Comparison of ENCODE assay signal across 14 cellular contexts in genomic region chr18:4510709-4511108, GRCh38. TPM values are rescaled to one million over a fixed set of nuclear protein-coding genes. Genes with fewer than 3 reads are reported as not detected.
DNase-seq lines count a peak whose midpoint lies in the region; ATAC-seq and TF ChIP-seq lines count a peak whose summit lies in the region.
"Had no signal": no experiment of that assay in that cellular context is flagged by ENCODE, and none has a peak within 500 bp of the region (broad histone marks: within the 10 kb centered on the region; RNA-seq: fewer than 3 reads in every experiment).

No MANE protein-coding gene starts in this region.

- TF ChIP-seq EP300 in upper lobe of left lung (IDR thresholded peaks at IDR 0.05), result no peak

- no peak for TF ChIP-seq POLR2A in upper lobe of left lung (IDR thresholded peaks at IDR 0.05)

- no peak overlapping the region for H3K27ac ChIP-seq in hepatocyte
- no peak overlapping the region for H3K27ac ChIP-seq in upper lobe of left lung
- H3K27ac ChIP-seq: RWPE1, VCaP had no signal

- intact Hi-C loops in activated CD4-positive, alpha-beta T cell treated with anti-CD3 and anti-CD28 coated beads for 36 hours (cut with DNase I, micrococcal nuclease), result no loop called here
- intact Hi-C loops in left colon (cut with DNase I, micrococcal nuclease), result no loop called here

- CTCF ChIA-PET in activated CD8-positive, alpha-beta memory T cell treated with anti-CD3 and anti-CD28 coated beads, Interleukin-2, amount 10 ng/mL, durations not matched to agents 7 days and 5 days (lab: Charles Lee), result no interaction called here
- CTCF ChIA-PET in activated CD4-positive, alpha-beta T cell treated with anti-CD3 and anti-CD28 coated beads for 36 hours (lab: Charles Lee), result no interaction called here

- POLR2A ChIA-PET in activated CD4-positive, alpha-beta T cell treated with anti-CD3 and anti-CD28 coated beads for 36 hours (lab: Charles Lee), result no interaction called here

- no peaks in the 10 kb centered on the region for H3K4me1 ChIP-seq in hepatocyte (ENCODE audit: insufficient read depth)
- H3K4me1 ChIP-seq in upper lobe of left lung, result no peaks in the 10 kb centered on the region

- H3K4me1 Mint-ChIP-seq in activated CD8-positive, alpha-beta memory T cell treated with anti-CD3 and anti-CD28 coated beads, Interleukin-2, amount 10 ng/mL, durations not matched to agents 7 days and 5 days, result no peaks in the 10 kb centered on the region
- no peaks in the 10 kb centered on the region for H3K4me1 Mint-ChIP-seq in central memory CD8-positive, alpha-beta T cell
- no peaks in the 10 kb centered on the region for H3K4me1 Mint-ChIP-seq in activated CD4-positive, alpha-beta T cell treated with anti-CD3 and anti-CD28 coated beads for 36 hours

- H3K9me2 ChIP-seq in hepatocyte (replicated peaks; ENCODE audit: insufficient read depth), result no peaks in the 10 kb centered on the region

- H3K36me3 ChIP-seq in hepatocyte (replicated peaks; ENCODE audit: insufficient read depth, low read depth), result no peaks in the 10 kb centered on the region
- no peaks in the 10 kb centered on the region for H3K36me3 ChIP-seq in upper lobe of left lung

- no peak overlapping the region for H3K4me2 ChIP-seq in hepatocyte

- TF ChIP-seq CTCF in hepatocyte (IDR thresholded peaks at IDR 0.05; ENCODE audit: poor library complexity) (no peak), upper lobe of left lung (IDR thresholded peaks at IDR 0.05) (no peak)

- H3K9me3 ChIP-seq in hepatocyte (ENCODE audit: low read depth) (no peaks in the 10 kb centered on the region), upper lobe of left lung (peaks cover 0 to 3% (median 0%) of the 10 kb centered on the region in 4 donors)

- peak overlapping the region; percentile 79 for H3K27ac Mint-ChIP-seq in activated CD8-positive, alpha-beta memory T cell treated with anti-CD3 and anti-CD28 coated beads, Interleukin-2, amount 10 ng/mL, durations not matched to agents 7 days and 5 days
- H3K27ac Mint-ChIP-seq in central memory CD8-positive, alpha-beta T cell (ENCODE audit: low read depth), result no peak overlapping the region
- H3K27ac Mint-ChIP-seq in activated CD4-positive, alpha-beta T cell treated with anti-CD3 and anti-CD28 coated beads for 36 hours, result no peak overlapping the region
- H3K27ac Mint-ChIP-seq: activated T-helper 1 cell treated with anti-CD3 and anti-CD28 coated beads, Interleukin-12 subunit alpha, Interleukin-12 subunit beta, Interleukin-2, Interleukin-4 antibody, amounts not matched to agents 30 ng/mL and 10 ng/mL and 1 ng/mL, durations not matched to agents 14 hours and 24 hours and 36 hours had no signal

- no peaks in the 10 kb centered on the region for H3K27me3 Mint-ChIP-seq in activated CD8-positive, alpha-beta memory T cell treated with anti-CD3 and anti-CD28 coated beads, Interleukin-2, amount 10 ng/mL, durations not matched to agents 7 days and 5 days
- H3K27me3 Mint-ChIP-seq in central memory CD8-positive, alpha-beta T cell, result no peaks in the 10 kb centered on the region
- no peaks in the 10 kb centered on the region for H3K27me3 Mint-ChIP-seq in activated CD4-positive, alpha-beta T cell treated with anti-CD3 and anti-CD28 coated beads for 36 hours

- peaks cover 12% of the 10 kb centered on the region for H3K9me3 Mint-ChIP-seq in activated CD8-positive, alpha-beta memory T cell treated with anti-CD3 and anti-CD28 coated beads, Interleukin-2, amount 10 ng/mL, durations not matched to agents 7 days and 5 days (ENCODE audit: low read depth)
- H3K9me3 Mint-ChIP-seq in central memory CD8-positive, alpha-beta T cell, result peaks cover 21% of the 10 kb centered on the region
- H3K9me3 Mint-ChIP-seq in activated CD4-positive, alpha-beta T cell treated with anti-CD3 and anti-CD28 coated beads for 36 hours (ENCODE audit: low read depth), result peaks cover 4% of the 10 kb centered on the region

- H3K79me2 ChIP-seq in hepatocyte, result no peaks in the 10 kb centered on the region

- H3K27me3 ChIP-seq in hepatocyte (no peaks in the 10 kb centered on the region), upper lobe of left lung (no peaks in the 10 kb centered on the region)

- H2AFZ ChIP-seq in hepatocyte, result no peak overlapping the region

- ATAC-seq in activated CD8-positive, alpha-beta memory T cell treated with anti-CD3 and anti-CD28 coated beads, Interleukin-2, amount 10 ng/mL, durations not matched to agents 7 days and 5 days, result peak; percentile 42
- ATAC-seq in central memory CD8-positive, alpha-beta T cell (replicated peaks; ENCODE audit: extremely low read depth, poor library complexity, severe bottlenecking), result peak; percentile 79
- ATAC-seq in upper lobe of left lung (ENCODE audit: low FRiP score in 2 of 2) (peak; percentile 80 to 95), left colon (no peak), GM21786 (IDR thresholded peaks at IDR 0.05; ENCODE audit: unreplicated experiment) (no peak)
- ATAC-seq in activated CD4-positive, alpha-beta T cell treated with anti-CD3 and anti-CD28 coated beads for 36 hours, result no peak

- H3K4me3 ChIP-seq in hepatocyte, result no peak overlapping the region
- no peak overlapping the region for H3K4me3 ChIP-seq in upper lobe of left lung

- no peaks in the 10 kb centered on the region for H4K20me1 ChIP-seq in hepatocyte (ENCODE audit: insufficient read depth, poor library complexity, severe bottlenecking)

- H3K4me3 Mint-ChIP-seq in activated CD8-positive, alpha-beta memory T cell treated with anti-CD3 and anti-CD28 coated beads, Interleukin-2, amount 10 ng/mL, durations not matched to agents 7 days and 5 days, result no peak overlapping the region
- no peak overlapping the region for H3K4me3 Mint-ChIP-seq in central memory CD8-positive, alpha-beta T cell
- no peak overlapping the region for H3K4me3 Mint-ChIP-seq in activated CD4-positive, alpha-beta T cell treated with anti-CD3 and anti-CD28 coated beads for 36 hours
- H3K4me3 Mint-ChIP-seq: activated T-helper 1 cell treated with anti-CD3 and anti-CD28 coated beads, Interleukin-12 subunit alpha, Interleukin-12 subunit beta, Interleukin-2, Interleukin-4 antibody, amounts not matched to agents 30 ng/mL and 10 ng/mL and 1 ng/mL, durations not matched to agents 14 hours and 24 hours and 36 hours had no signal

- peaks cover 2% of the 10 kb centered on the region for H3K36me3 Mint-ChIP-seq in activated CD8-positive, alpha-beta memory T cell treated with anti-CD3 and anti-CD28 coated beads, Interleukin-2, amount 10 ng/mL, durations not matched to agents 7 days and 5 days
- H3K36me3 Mint-ChIP-seq in central memory CD8-positive, alpha-beta T cell (ENCODE audit: insufficient read depth), result peaks cover 10% of the 10 kb centered on the region
- no peaks in the 10 kb centered on the region for H3K36me3 Mint-ChIP-seq in activated CD4-positive, alpha-beta T cell treated with anti-CD3 and anti-CD28 coated beads for 36 hours (ENCODE audit: low read depth)

- DNase-seq in activated CD8-positive, alpha-beta memory T cell treated with anti-CD3 and anti-CD28 coated beads, Interleukin-2, amount 10 ng/mL, durations not matched to agents 7 days and 5 days, result no peak
- no peak for DNase-seq in activated CD8-positive, alpha-beta memory T cell treated with anti-CD3 and anti-CD28 coated beads, Interleukin-2, amount 50 U/mL, for 4 hours
- no peak for DNase-seq in central memory CD8-positive, alpha-beta T cell (ENCODE audit: low spot score in 2 of 2)
- peak; percentile 31 for DNase-seq in hepatocyte (ENCODE audit: low spot score)
- no peak for DNase-seq in upper lobe of left lung
- no peak for DNase-seq in activated CD4-positive, alpha-beta T cell treated with anti-CD3 and anti-CD28 coated beads for 36 hours
- no peak for DNase-seq in left colon
- DNase-seq: DMS79 treated with DMSO at 0.1 percent for 48 hours, Karpas-422, NCI-H2171 treated with DMSO at 0.1 percent for 48 hours had no signal

RNA-seq across cellular contexts. Expression of gene DLGAP1, which starts 55.6 kb away (rescaled TPM):
- not detected for total RNA-seq in activated CD8-positive, alpha-beta memory T cell treated with anti-CD3 and anti-CD28 coated beads, Interleukin-2, amount 10 ng/mL, durations not matched to agents 7 days and 5 days
- total RNA-seq in hepatocyte (3.1 and 3.9 TPM in 2 replicates), upper lobe of left lung (1 to 10 TPM; 2.1 to 4.6 (median 3.6) TPM), left colon (1 to 10 TPM in 1 of 2 donors, under 1 TPM in 1; 0.95 to 2.2 TPM)
- 6.5 and 9.3 TPM in 2 replicates for polyA plus RNA-seq in hepatocyte
- under 1 TPM in 1 of 2 experiments, not detected in 1; 0.14 TPM for total RNA-seq in activated CD4-positive, alpha-beta T cell treated with anti-CD3 and anti-CD28 coated beads for 36 hours

Comparison
In these comparisons a context has a peak if more than half of its experiments do, and no peak if none do; other contexts are left out.
1. ATAC-seq: peak in activated CD8-positive, alpha-beta memory T cell treated with anti-CD3 and anti-CD28 coated beads, Interleukin-2, amount 10 ng/mL, durations not matched to agents 7 days and 5 days (single experiment), central memory CD8-positive, alpha-beta T cell (single experiment) and upper lobe of left lung (2 of 2); none in activated CD4-positive, alpha-beta T cell treated with anti-CD3 and anti-CD28 coated beads for 36 hours (single experiment), left colon (single experiment) and GM21786 (single experiment).